ENCODE assay signal across 8 cellular contexts in genomic region chr21:42973991-42974831, GRCh38. TPM values are rescaled to one million over a fixed set of nuclear protein-coding genes. Genes with fewer than 3 reads are reported as not detected.
DNase-seq lines count a peak whose midpoint lies in the region; ATAC-seq and TF ChIP-seq lines count a peak whose summit lies in the region.

Gene PKNOX1 (plus strand): TSS chr21:42974562. CDS start chr21:43004382, 29,820 bp downstream.

- H3K4me3 ChIP-seq in OCI-LY1 (ENCODE audit: low read depth, low read length, poor library complexity, severe bottlenecking) (peak within 1 kb of the TSS; percentile 100), mesodermal cell (ENCODE audit: extremely low read depth, insufficient read depth, low read length, poor library complexity, severe bottlenecking) (peak within 1 kb of the TSS; percentile 72)

- H3K27me3 ChIP-seq in OCI-LY1 (ENCODE audit: insufficient read depth, low read length): no peaks in the 10 kb centered on the region

- H3K27ac ChIP-seq in OCI-LY1 (ENCODE audit: low read depth, low read length, poor library complexity, severe bottlenecking) (peak within 1 kb of the TSS; percentile 84), mesodermal cell (ENCODE audit: low read depth, low read length, severe bottlenecking) (peak within 1 kb of the TSS; percentile 93)

- in situ Hi-C loops in endometrial microvascular endothelial cells (cut with HindIII; ENCODE audit: inconsistent ontology term, low pct_unique_long_range_greater_than_20kb, low sequenced_read_pairs): no loop called here

- H3K9me3 ChIP-seq in OCI-LY1 (ENCODE audit: low read length) (no peaks in the 10 kb centered on the region), mesodermal cell (ENCODE audit: control insufficient read depth, low read length) (peaks cover 15% of the 10 kb centered on the region)

- peak within 1 kb of the TSS; percentile 42; the same call in 1 of the 2 replicates for H2AFZ ChIP-seq in OCI-LY1 (ENCODE audit: low read length)

- H3K4me1 ChIP-seq in OCI-LY1 (ENCODE audit: insufficient read depth, low read length, severe bottlenecking) (peaks cover 33% of the 10 kb centered on the region), mesodermal cell (ENCODE audit: control insufficient read depth, insufficient read depth, low read length, poor library complexity, severe bottlenecking) (peaks cover 4% of the 10 kb centered on the region)

- no peaks in the 10 kb centered on the region for H3K9me2 ChIP-seq in OCI-LY1 (ENCODE audit: low read depth, low read length)

- 0 to 1% methylated on average over 75 to 79 of the region's 106 CpGs for WGBS in mesodermal cell (ENCODE audit: insufficient coverage in 2 of 2), 2 experiments

- peak; percentile 100 for DNase-seq in DMS 273 (lab: John Stamatoyannopoulos, UW; ENCODE audit: unreplicated experiment)
- peak; percentile 94 for DNase-seq in HuH-7 (ENCODE audit: low spot score)
- peak; percentile 99 for DNase-seq in activated CD8-positive, alpha-beta memory T cell treated with anti-CD3 and anti-CD28 coated beads, Interleukin-2, amount 50 U/mL, for 4 hours
- DNase-seq in stimulated activated CD8-positive, alpha-beta memory T cell treated with anti-CD3 and anti-CD28 coated beads, Interleukin-15, amount 100 ng/mL, for 24 hours (ENCODE audit: low read depth): peak; percentile 94

- H3K36me3 ChIP-seq in OCI-LY1 (ENCODE audit: insufficient read depth, low read length) (peaks cover 20% of the 10 kb centered on the region), mesodermal cell (ENCODE audit: control insufficient read depth, insufficient read depth, low read length) (peaks cover 31% of the 10 kb centered on the region)

- no peaks in the 10 kb centered on the region for H4K20me1 ChIP-seq in OCI-LY1 (ENCODE audit: insufficient read depth, low read length)

- peak; percentile 79 for ATAC-seq in GM21526 (IDR thresholded peaks at IDR 0.05; ENCODE audit: low FRiP score, unreplicated experiment)

- no peaks in the 10 kb centered on the region for H3F3A ChIP-seq in OCI-LY1 (ENCODE audit: insufficient read depth, low read length)

- TF ChIP-seq CTCF in OCI-LY1 (IDR thresholded peaks at IDR 0.05; ENCODE audit: low read length): no peak

- H3K4me2 ChIP-seq in OCI-LY1 (ENCODE audit: low read length): peak within 1 kb of the TSS; percentile 90

- peaks cover 26% of the 10 kb centered on the region for H3K79me2 ChIP-seq in OCI-LY1 (ENCODE audit: insufficient read depth, low read length)

- H3K9ac ChIP-seq in OCI-LY1 (ENCODE audit: low read length): peak within 1 kb of the TSS; percentile 100

RNA-seq across cellular contexts. Expression of gene PKNOX1, which starts in this region (rescaled TPM):
- 24.3 TPM for total RNA-seq in endometrial microvascular endothelial cells (ENCODE audit: inconsistent ontology term)
- polyA plus RNA-seq in mesodermal cell (2013, experiment 1 of 2): 24.1 TPM
- polyA plus RNA-seq in mesodermal cell (2013, experiment 2 of 2): 22.2 TPM

Comparison
In these comparisons a context has a peak if more than half of its experiments do, and no peak if none do; other contexts are left out.
1. Peak in every context shown above with its lines: DNase-seq, ATAC-seq, H3K4me3 ChIP-seq and H3K27ac ChIP-seq.